8 cellular contexts compared by ENCODE assay signal in the genomic region with DNA sequence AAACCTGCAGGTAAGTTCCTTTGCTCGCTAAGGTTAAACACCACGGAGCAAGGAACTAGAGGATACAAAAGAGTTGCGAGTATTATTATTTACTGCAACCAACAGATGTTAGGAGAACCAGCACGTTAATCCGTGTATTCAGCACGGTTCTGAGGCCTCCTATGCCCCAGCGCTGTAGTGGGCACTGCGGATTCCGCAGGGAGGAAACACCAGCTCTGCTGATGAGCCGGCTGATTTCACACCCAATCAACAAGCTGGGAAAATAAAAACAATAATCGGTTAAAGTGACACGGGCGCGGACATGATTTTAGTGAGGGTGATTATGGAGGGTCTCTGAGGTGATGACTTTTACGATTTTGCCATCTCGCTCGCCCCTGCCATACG. TPM values are rescaled to one million over a fixed set of nuclear protein-coding genes. Genes with fewer than 3 reads are reported as not detected.
A peak's percentile ranks its signal among the peaks of the same experiment; 100 is the strongest.
DNase-seq lines count a peak whose midpoint lies in the region; TF ChIP-seq lines count a peak whose summit lies in the region.

No MANE protein-coding gene starts in this region.

- H3K9me3 ChIP-seq in HUES64 (ENCODE audit: insufficient read depth, low read depth, low read length) (no peaks in the 10 kb centered on the region), endocrine pancreas (ENCODE audit: control insufficient read depth, low read length) (no peaks in the 10 kb centered on the region)

- no peaks in the 10 kb centered on the region for H3K36me3 Mint-ChIP-seq in CD14-positive monocyte
- H3K36me3 Mint-ChIP-seq in nephron progenitor cell (ENCODE audit: low read depth) = peaks cover 4% of the 10 kb centered on the region

- WGBS in HUES64 = 79% methylated on average over 18 of the region's 18 CpGs

- H3K4me3 ChIP-seq in HUES64 (ENCODE audit: low read length) = peak overlapping the region; percentile 70
- H3K4me3 ChIP-seq in endocrine pancreas (ENCODE audit: control insufficient read depth, insufficient read depth, low read length) = peak overlapping the region; percentile 63

- peaks cover 22% of the 10 kb centered on the region for H3K27me3 ChIP-seq in HUES64 (ENCODE audit: insufficient read depth, low read length)
- no peaks in the 10 kb centered on the region for H3K27me3 ChIP-seq in endocrine pancreas (ENCODE audit: control insufficient read depth, insufficient read depth, low read length)

- H3K4me1 Mint-ChIP-seq in CD14-positive monocyte (peaks cover 18% of the 10 kb centered on the region), nephron progenitor cell (peaks cover 26% of the 10 kb centered on the region)

- H3K36me3 ChIP-seq in HUES64 (ENCODE audit: insufficient read depth, low read length) = no peaks in the 10 kb centered on the region
- no peaks in the 10 kb centered on the region for H3K36me3 ChIP-seq in endocrine pancreas (ENCODE audit: control insufficient read depth, insufficient read depth, low read length)

- H3K27ac Mint-ChIP-seq in CD14-positive monocyte (no peak overlapping the region), nephron progenitor cell (no peak overlapping the region)

- TF ChIP-seq CTCF in CD14-positive monocyte (IDR thresholded peaks at IDR 0.05) = no peak
- no peak for TF ChIP-seq CTCF in nephron progenitor cell (IDR thresholded peaks at IDR 0.05)

- intact Hi-C loops in CD14-positive monocyte (cut with micrococcal nuclease) = loop anchor here in 1 of 2 donors (10.0 kb wide), 1 partner anchor 151 kb away; no protein-coding TSS in a partner anchor

- no peak for DNase-seq in CD14-positive monocyte (ENCODE audit: low spot score)
- DNase-seq in nephron progenitor cell = no peak
- DNase-seq in stimulated activated CD4-positive, alpha-beta T cell treated with anti-CD3 and anti-CD28 coated beads, Interleukin-4, amount 100 ng/mL, for 1 hour = no peak
- DNase-seq in hepatic stellate cell (ENCODE audit: low spot score) = no peak
- DNase-seq in NCI-H2081 (lab: John Stamatoyannopoulos, UW) = no peak
- DNase-seq in SKM-1 treated with dmso at 0.1 percent for 144 hours (lab: John Stamatoyannopoulos, UW; ENCODE audit: unreplicated experiment) = no peak

- H3K27me3 Mint-ChIP-seq in CD14-positive monocyte (ENCODE audit: low read depth in 3 of 3) (peaks cover 0 to 6% (median 1%) of the 10 kb centered on the region in 3 donors), nephron progenitor cell (ENCODE audit: low read depth, poor library complexity) (no peaks in the 10 kb centered on the region)

- H3K4me1 ChIP-seq in HUES64 (ENCODE audit: insufficient read depth, low read length) = no peaks in the 10 kb centered on the region; the same call in 1 of the 2 replicates
- no peaks in the 10 kb centered on the region for H3K4me1 ChIP-seq in endocrine pancreas (ENCODE audit: control insufficient read depth, insufficient read depth, low read length)

- H3K27ac ChIP-seq in HUES64 (ENCODE audit: low read depth, low read length) = no peak overlapping the region

- H3K4me3 Mint-ChIP-seq in CD14-positive monocyte (peak overlapping the region; percentile 78 to 91), nephron progenitor cell (peak overlapping the region; percentile 79)

- H3K9me3 Mint-ChIP-seq in CD14-positive monocyte (no peaks in the 10 kb centered on the region), nephron progenitor cell (peaks cover 3% of the 10 kb centered on the region)

- H3K9ac ChIP-seq in HUES64 (ENCODE audit: low read depth, low read length) (peak overlapping the region; percentile 65), endocrine pancreas (ENCODE audit: control insufficient read depth, insufficient read depth, low read length) (peak overlapping the region; percentile 94)

RNA-seq across cellular contexts. Expression of a gene that starts 0.7 kb away (rescaled TPM):
- 1 to 10 TPM; 1.5 to 2.0 TPM for polyA plus RNA-seq in CD14-positive monocyte
- 4.2 TPM for polyA plus RNA-seq in HUES64 (2013, experiment 1 of 2)
- polyA plus RNA-seq in HUES64 (2013, experiment 2 of 2) = 7.9 TPM

RNA-seq across cellular contexts. Expression of a gene that starts 37.0 kb away (rescaled TPM):
- not detected for polyA plus RNA-seq in CD14-positive monocyte
- polyA plus RNA-seq in HUES64 (2013, experiment 1 of 2) = not detected
- polyA plus RNA-seq in HUES64 (2013, experiment 2 of 2) = not detected
